In the genomic region with DNA sequence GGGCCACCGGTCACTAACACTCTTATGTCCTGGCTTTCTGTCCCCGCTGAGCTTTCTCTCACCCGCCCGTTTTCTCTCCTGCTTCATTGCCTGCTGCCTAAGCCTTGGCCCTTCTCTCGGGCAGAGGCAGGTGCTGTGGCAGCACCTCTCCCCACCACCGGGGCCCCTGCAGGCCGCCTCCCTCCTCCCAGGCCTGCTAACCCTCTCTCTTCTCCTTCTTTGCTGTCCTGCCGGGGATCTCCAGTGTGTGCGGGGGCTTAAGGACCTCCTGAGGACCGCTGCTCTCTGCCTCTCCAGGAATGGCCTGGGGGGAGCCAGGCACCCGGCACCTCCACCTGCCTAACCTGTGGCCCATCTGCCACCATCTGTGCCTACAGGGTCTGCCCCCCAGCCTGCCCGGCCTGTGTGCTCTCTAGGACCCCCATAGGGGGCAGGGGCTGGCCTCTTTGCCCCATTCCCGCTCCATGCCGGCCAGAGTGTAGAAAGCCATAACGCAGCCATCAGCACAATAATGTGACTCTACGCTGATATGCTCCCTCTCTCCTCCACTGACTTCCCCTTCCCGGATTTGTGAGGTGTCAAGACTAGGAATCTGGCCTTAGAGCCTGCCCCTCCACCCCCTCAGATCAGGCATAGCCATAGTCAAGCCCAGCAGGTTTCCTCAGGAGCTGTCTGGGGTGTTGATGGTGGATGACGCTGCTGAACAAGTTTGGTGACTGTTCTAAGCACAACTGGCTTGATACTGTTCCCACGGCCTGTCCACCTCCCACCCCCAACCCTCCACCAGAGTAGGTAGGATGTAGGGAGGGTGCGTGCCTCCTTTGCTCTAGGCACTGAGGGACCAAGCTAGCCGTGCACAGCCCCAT, we compare ENCODE assay signal across 11 cellular contexts. TPM values are rescaled to one million over a fixed set of nuclear protein-coding genes. Genes with fewer than 3 reads are reported as not detected.
DNase-seq lines count a peak whose midpoint lies in the region; ATAC-seq and TF ChIP-seq lines count a peak whose summit lies in the region.
"Had no signal": no experiment of that assay in that cellular context is flagged by ENCODE, and none has a peak within 500 bp of the region (broad histone marks: within the 10 kb centered on the region; RNA-seq: fewer than 3 reads in every experiment).

No MANE protein-coding gene starts in this region.

- no peak overlapping the region for H2BK12ac ChIP-seq in neuronal stem cell (ENCODE audit: low read length)

- H2BK5ac ChIP-seq in neuronal stem cell (ENCODE audit: low read length) = peak overlapping the region; percentile 2

- H3K4me1 ChIP-seq in neuronal stem cell (ENCODE audit: control insufficient read depth in 2 of 2, insufficient read depth in 1 of 2, low read depth in 1 of 2, low read length in 2 of 2) (peaks cover 0 to 9% of the 10 kb centered on the region in 2 donors), ovary (ENCODE audit: insufficient read depth) (no peaks in the 10 kb centered on the region)
- H3K4me1 ChIP-seq: parathyroid adenoma, SJSA1 had no signal

- peaks cover 19% of the 10 kb centered on the region for H3K4me1 Mint-ChIP-seq in WTC11

- no peak overlapping the region for H3K14ac ChIP-seq in neuronal stem cell (ENCODE audit: low read length)

- H2AFZ ChIP-seq in neuronal stem cell (ENCODE audit: low read length) = no peak overlapping the region
- H2AFZ ChIP-seq: hepatocyte, parathyroid adenoma had no signal

- no peaks in the 10 kb centered on the region for H3K79me1 ChIP-seq in neuronal stem cell (ENCODE audit: low read depth, low read length)

- H2BK15ac ChIP-seq in neuronal stem cell (ENCODE audit: low read length) = no peak overlapping the region

- no peak for TF ChIP-seq POLR2A in ovary (IDR thresholded peaks at IDR 0.05)

- H4K91ac ChIP-seq in neuronal stem cell (ENCODE audit: low read depth, low read length, poor library complexity) = no peak overlapping the region

- DNase-seq in H7 (peak; percentile 74), WTC11 (ENCODE audit: low spot score) (no peak), neuronal stem cell (ENCODE audit: low spot score) (no peak), ovary (no peak)
- DNase-seq: activated CD4-positive, alpha-beta T cell treated with anti-CD3 and anti-CD28 coated beads, Interleukin-2, amount 10 ng/mL, durations not matched to agents 7 days and 5 days; amniotic stem cell had no signal

- H3K36me3 ChIP-seq in H7 (replicated peaks; ENCODE audit: control insufficient read depth, insufficient read depth, low read length) = peaks cover 8% of the 10 kb centered on the region
- peaks cover 14 to 46% of the 10 kb centered on the region in 2 donors for H3K36me3 ChIP-seq in neuronal stem cell (replicated peaks in 1 of 2; ENCODE audit: control insufficient read depth in 2 of 2, insufficient read depth in 2 of 2, low read length in 2 of 2)
- H3K36me3 ChIP-seq in ovary = no peaks in the 10 kb centered on the region

- H3K4me2 ChIP-seq in neuronal stem cell (ENCODE audit: insufficient read depth, low read length, poor library complexity, severe bottlenecking) = no peak overlapping the region
- H3K4me2 ChIP-seq: hepatocyte had no signal

- H4K8ac ChIP-seq in neuronal stem cell (ENCODE audit: low read depth, low read length) = no peak overlapping the region

- H3K23ac ChIP-seq in neuronal stem cell (ENCODE audit: low read depth, low read length, poor library complexity) = no peak overlapping the region

- H3K27me3 Mint-ChIP-seq in WTC11 (ENCODE audit: low read depth) = no peaks in the 10 kb centered on the region
- H3K27me3 Mint-ChIP-seq: activated CD4-positive, alpha-beta T cell treated with anti-CD3 and anti-CD28 coated beads, Interleukin-2, amount 10 ng/mL, durations not matched to agents 7 days and 5 days had no signal

- H3K4me3 Mint-ChIP-seq in WTC11 = no peak overlapping the region
- H3K4me3 Mint-ChIP-seq: activated CD4-positive, alpha-beta T cell treated with anti-CD3 and anti-CD28 coated beads, Interleukin-2, amount 10 ng/mL, durations not matched to agents 7 days and 5 days had no signal

- peaks cover 18% of the 10 kb centered on the region for H3K36me3 Mint-ChIP-seq in WTC11

- peak overlapping the region; percentile 57 for H2AK5ac ChIP-seq in neuronal stem cell (ENCODE audit: low read depth, low read length)

- no peak for TF ChIP-seq EP300 in ovary (IDR thresholded peaks at IDR 0.05)

- H3K9me3 ChIP-seq in neuronal stem cell (replicated peaks in 1 of 2; ENCODE audit: control insufficient read depth in 2 of 2, insufficient read depth in 1 of 2, low read depth in 1 of 2, low read length in 2 of 2) (no peaks in the 10 kb centered on the region), ovary (no peaks in the 10 kb centered on the region)
- H3K9me3 ChIP-seq: SJSA1 had no signal

- ATAC-seq in WTC11 = peak; percentile 44
- no peak for ATAC-seq in HG03280 (IDR thresholded peaks at IDR 0.05; ENCODE audit: unreplicated experiment)
- no peak for ATAC-seq in HG02973 (IDR thresholded peaks at IDR 0.05; ENCODE audit: unreplicated experiment)

- H3K18ac ChIP-seq in neuronal stem cell (ENCODE audit: low read length) = peak overlapping the region; percentile 52

- POLR2A ChIA-PET in WTC11 (lab: Charles Lee) = interaction anchor here (0.8 to 1.4 kb wide), 2 partner anchors 8 to 16 kb away, joined by 3 to 4 read pairs; no protein-coding TSS in a partner anchor

- H3K9me3 Mint-ChIP-seq in WTC11 = no peaks in the 10 kb centered on the region
- H3K9me3 Mint-ChIP-seq: activated CD4-positive, alpha-beta T cell treated with anti-CD3 and anti-CD28 coated beads, Interleukin-2, amount 10 ng/mL, durations not matched to agents 7 days and 5 days had no signal

- H3K27ac Mint-ChIP-seq in WTC11 = peak overlapping the region; percentile 70
- H3K27ac Mint-ChIP-seq: activated CD4-positive, alpha-beta T cell treated with anti-CD3 and anti-CD28 coated beads, Interleukin-2, amount 10 ng/mL, durations not matched to agents 7 days and 5 days had no signal

- H3K27ac ChIP-seq in neuronal stem cell (replicated peaks; ENCODE audit: low read length) (no peak overlapping the region), ovary (no peak overlapping the region)
- H3K27ac ChIP-seq: hepatocyte, parathyroid adenoma, SJSA1 had no signal

- intact Hi-C loops in ovary (cut with DNase I) = no loop called here

- H3K4me3 ChIP-seq in H7 (ENCODE audit: insufficient read depth, low read depth, low read length) (no peak overlapping the region), neuronal stem cell (ENCODE audit: low read length in 2 of 2) (no peak overlapping the region), ovary (no peak overlapping the region)
- H3K4me3 ChIP-seq: hepatocyte, SJSA1 had no signal

- H3K4ac ChIP-seq in neuronal stem cell (ENCODE audit: low read length) = no peak overlapping the region

- no CpG with 5 or more reads among the region's 21 CpGs for WGBS in neuronal stem cell (ENCODE audit: extremely low coverage in 2 of 2, insufficient read length in 2 of 2, insufficient replicate concordance in 1 of 2), 2 donors
- 79 to 86% (median 85%) methylated on average over 21 of the region's 21 CpGs for WGBS in ovary, 3 donors

- no peak overlapping the region for H2BK120ac ChIP-seq in neuronal stem cell (ENCODE audit: low read depth, low read length)

- peak overlapping the region; percentile 71 for H3K9ac ChIP-seq in neuronal stem cell (ENCODE audit: low read depth, low read length, poor library complexity)
- H3K9ac ChIP-seq: parathyroid adenoma had no signal

- TF ChIP-seq CTCF in WTC11 (IDR thresholded peaks at IDR 0.05) (no peak), ovary (IDR thresholded peaks at IDR 0.05) (no peak)

- CTCF ChIA-PET in WTC11 (lab: Charles Lee) = interaction anchor here (0.5 to 4.1 kb wide), 10 partner anchors 9 to 243 kb away, joined by 3 to 23 read pairs (median 6); a partner anchor contains a TSS

- H3K27me3 ChIP-seq in H7 (ENCODE audit: control insufficient read depth, insufficient read depth, low read length) (no peaks in the 10 kb centered on the region), neuronal stem cell (ENCODE audit: control insufficient read depth in 3 of 3, insufficient read depth in 3 of 3, low read depth in 1 of 3, low read length in 3 of 3) (no peaks in the 10 kb centered on the region), ovary (no peaks in the 10 kb centered on the region)
- H3K27me3 ChIP-seq: hepatocyte, SJSA1 had no signal

TF ChIP-seq in WTC11, 78 proteins besides CTCF, POLR2A, EP300 and RAD21 (continues in another document):
- TF ChIP-seq FOXP1 (CRISPR knock-in tag; IDR thresholded peaks at IDR 0.05; ENCODE audit: borderline replicate concordance) = no peak
- no peak for TF ChIP-seq TEAD1 (CRISPR knock-in tag; IDR thresholded peaks at IDR 0.05)

RNA-seq across cellular contexts. Expression of a gene that starts 6.1 kb away (rescaled TPM):
- total RNA-seq in H7 (2014; rRNA removed; shearing (Covaris generic)) = 7.5 and 11.3 TPM in 2 replicates
- total RNA-seq in WTC11 (2021) = 8.0 to 14.3 TPM (median 8.0 TPM) in 3 replicates
- 1.9 TPM for polyA plus RNA-seq in neuronal stem cell (2013, experiment 1 of 2)
- polyA plus RNA-seq in neuronal stem cell (2013, experiment 2 of 2) = 2.1 TPM
- under 1 TPM in 5 of 7 donors, not detected in 2; 0.35 to 0.80 (median 0.37) TPM for total RNA-seq in ovary
- under 1 TPM in 1 of 2 donors, not detected in 1; 0.17 TPM for polyA plus RNA-seq in ovary

RNA-seq across cellular contexts. Expression of a gene that starts 30.3 kb away (rescaled TPM):
- 45.5 and 50.0 TPM in 2 replicates for total RNA-seq in H7 (2014; rRNA removed; shearing (Covaris generic))
- 26.5 to 29.8 TPM (median 28.7 TPM) in 3 replicates for total RNA-seq in WTC11 (2021)
- 44.5 TPM for polyA plus RNA-seq in neuronal stem cell (2013, experiment 1 of 2)
- polyA plus RNA-seq in neuronal stem cell (2013, experiment 2 of 2) = 43.3 TPM
- total RNA-seq in ovary = 10 to 100 TPM; 10.7 to 15.8 (median 12.3) TPM
- 10 to 100 TPM in 1 of 2 donors, 1 to 10 TPM in 1; 9.5 to 12.9 TPM for polyA plus RNA-seq in ovary

RNA-seq across cellular contexts. Expression of a gene that starts 33.2 kb away (rescaled TPM):
- 40.3 and 61.9 TPM in 2 replicates for total RNA-seq in H7 (2014; rRNA removed; shearing (Covaris generic))
- 31.7 to 38.5 TPM (median 34.2 TPM) in 3 replicates for total RNA-seq in WTC11 (2021)
- 9.7 TPM for polyA plus RNA-seq in neuronal stem cell (2013, experiment 1 of 2)
- 11.6 TPM for polyA plus RNA-seq in neuronal stem cell (2013, experiment 2 of 2)
- total RNA-seq in ovary = 10 to 100 TPM in 5 of 7 donors, 1 to 10 TPM in 2; 6.9 to 27.8 (median 20.4) TPM
- polyA plus RNA-seq in ovary = 10 to 100 TPM; 14.6 to 20.9 TPM

RNA-seq across cellular contexts. Expression of a gene that starts 43.4 kb away (rescaled TPM):
- total RNA-seq in H7 (2014; rRNA removed; shearing (Covaris generic)) = 16.1 and 23.7 TPM in 2 replicates
- total RNA-seq in WTC11 (2021) (16.1 to 19.2 TPM (median 16.3 TPM) in 3 replicates), ovary (10 to 100 TPM in 5 of 7 donors, 1 to 10 TPM in 2; 3.1 to 16.4 (median 11.3) TPM)
- 7.7 TPM for polyA plus RNA-seq in neuronal stem cell (2013, experiment 1 of 2)
- 8.2 TPM for polyA plus RNA-seq in neuronal stem cell (2013, experiment 2 of 2)
- polyA plus RNA-seq in ovary = 1 to 10 TPM; 7.6 to 9.6 TPM

RNA-seq across cellular contexts. Expression of a gene that starts 56.9 kb away (rescaled TPM):
- total RNA-seq in H7 (2014; rRNA removed; shearing (Covaris generic)) = not detected in 2 replicates
- total RNA-seq in WTC11 (2021) (not detected in 3 replicates), ovary (under 1 TPM in 1 of 7 donors, not detected in 6; 0.18 TPM)
- polyA plus RNA-seq in neuronal stem cell (2013, experiment 1 of 2) = not detected
- polyA plus RNA-seq in neuronal stem cell (2013, experiment 2 of 2) = 0.03 TPM
- under 1 TPM in 1 of 2 donors, not detected in 1; 0.18 TPM for polyA plus RNA-seq in ovary
- total RNA-seq: activated CD4-positive, alpha-beta T cell treated with anti-CD3 and anti-CD28 coated beads, Interleukin-2, amount 10 ng/mL, durations not matched to agents 7 days and 5 days; SJSA1 had no signal
